24 cellular contexts compared by ENCODE assay signal in genomic region chr18:76422838-76423237, GRCh38.
"Had no signal": no experiment of that assay in that cellular context is flagged by ENCODE, and none has a peak within 500 bp of the region (broad histone marks: within the 10 kb centered on the region; RNA-seq: fewer than 3 reads in every experiment).

No MANE protein-coding gene starts in this region.

- H3K36me3 Mint-ChIP-seq: immature natural killer cell; natural killer cell; stimulated activated memory B cell treated with anti-CD40 and anti-IgM and Interleukin-4, amounts not matched to agents 10 μg/mL and 1 μg/mL and 100 μg/mL, for 72 hours had no signal

- ATAC-seq: effector memory CD8-positive, alpha-beta T cell; left ventricle myocardium superior; natural killer cell; psoas muscle; right cardiac atrium; stimulated activated naive CD8-positive, alpha-beta T cell treated with anti-CD3 and anti-CD28 coated beads, Interleukin-15, Interleukin-2, amounts not matched to agents 100 U/mL and 50 U/mL, for 24 hours had no signal

- H3K27ac ChIP-seq: coronary artery, esophagus squamous epithelium, parathyroid adenoma, psoas muscle, sigmoid colon, spleen, testis had no signal

- H3K4me3 ChIP-seq: coronary artery, esophagus squamous epithelium, lower lobe of right lung, psoas muscle, sigmoid colon, spleen, testis, tibial nerve, upper lobe of left lung had no signal

- H3K9me3 Mint-ChIP-seq: effector memory CD8-positive, alpha-beta T cell; immature natural killer cell; natural killer cell; neural crest cell; stimulated activated memory B cell treated with anti-CD40 and anti-IgM and Interleukin-4, amounts not matched to agents 10 μg/mL and 1 μg/mL and 100 μg/mL, for 72 hours had no signal

- H3K27ac Mint-ChIP-seq: effector memory CD8-positive, alpha-beta T cell; immature natural killer cell; natural killer cell; stimulated activated memory B cell treated with anti-CD40 and anti-IgM and Interleukin-4, amounts not matched to agents 10 μg/mL and 1 μg/mL and 100 μg/mL, for 72 hours had no signal

- H3K36me3 ChIP-seq: esophagus squamous epithelium, lower lobe of right lung, sigmoid colon, tibial nerve, upper lobe of left lung had no signal

- H3K27me3 Mint-ChIP-seq: stimulated activated memory B cell treated with anti-CD40 and anti-IgM and Interleukin-4, amounts not matched to agents 10 μg/mL and 1 μg/mL and 100 μg/mL, for 72 hours had no signal

- H3K9ac ChIP-seq: parathyroid adenoma had no signal

- H3K9me3 ChIP-seq: esophagus squamous epithelium, lower lobe of right lung, psoas muscle, sigmoid colon, spleen, testis, tibial nerve, upper lobe of left lung had no signal

- H3K4me3 Mint-ChIP-seq: effector memory CD8-positive, alpha-beta T cell; natural killer cell; neural crest cell; stimulated activated memory B cell treated with anti-CD40 and anti-IgM and Interleukin-4, amounts not matched to agents 10 μg/mL and 1 μg/mL and 100 μg/mL, for 72 hours had no signal

- H3K27me3 ChIP-seq: esophagus squamous epithelium, sigmoid colon, spleen, testis, tibial nerve, upper lobe of left lung had no signal

- H3K4me1 Mint-ChIP-seq: stimulated activated memory B cell treated with anti-CD40 and anti-IgM and Interleukin-4, amounts not matched to agents 10 μg/mL and 1 μg/mL and 100 μg/mL, for 72 hours had no signal

- H2AFZ ChIP-seq: parathyroid adenoma had no signal

- DNase-seq: dermis blood vessel endothelial cell; effector memory CD8-positive, alpha-beta T cell; erythroblast; esophagus squamous epithelium; foreskin melanocyte; hypothalamus; immature natural killer cell; left ventricle myocardium superior; lower lobe of right lung; natural killer cell; psoas muscle; right cardiac atrium; sigmoid colon; spleen; stimulated activated CD4-positive, alpha-beta T cell treated with anti-CD3 and anti-CD28 coated beads, Interleukin-4, amount 100 ng/mL, for 4 hours; stimulated activated naive CD8-positive, alpha-beta T cell treated with anti-CD3 and anti-CD28 coated beads, Interleukin-15, Interleukin-2, amounts not matched to agents 100 U/mL and 50 U/mL, for 24 hours; substantia nigra; testis; upper lobe of left lung had no signal
